Comparison of ENCODE assay signal across 19 cellular contexts in genomic region chr13:111572956-111573355, GRCh38.
DNase-seq lines count a peak whose midpoint lies in the region; ATAC-seq and TF ChIP-seq lines count a peak whose summit lies in the region.
"Had no signal": no experiment of that assay in that cellular context is flagged by ENCODE, and none has a peak within 500 bp of the region (broad histone marks: within the 10 kb centered on the region; RNA-seq: fewer than 3 reads in every experiment).

No MANE protein-coding gene starts in this region.

- ATAC-seq in sciatic nerve (no peak), HG02852 (IDR thresholded peaks at IDR 0.05; ENCODE audit: unreplicated experiment) (no peak), HG03457 (IDR thresholded peaks at IDR 0.05; ENCODE audit: unreplicated experiment) (no peak)
- ATAC-seq: gastrocnemius medialis; lower lobe of right lung; naive thymus-derived CD8-positive, alpha-beta T cell; psoas muscle had no signal

- no peak for TF ChIP-seq CTCF in WERI-Rb-1 (IDR thresholded peaks at IDR 0.05; ENCODE audit: low read depth, low read length)

- peaks cover 96% of the 10 kb centered on the region for H3K27me3 ChIP-seq in WERI-Rb-1 (ENCODE audit: insufficient read depth, low read depth, severe bottlenecking)
- H3K27me3 ChIP-seq: gastrocnemius medialis had no signal

- H3K4me3 ChIP-seq in WERI-Rb-1 (ENCODE audit: low read depth, low read length) = no peak overlapping the region
- H3K4me3 ChIP-seq: gastrocnemius medialis, lower lobe of right lung, psoas muscle had no signal

- no peaks in the 10 kb centered on the region for H3K36me3 ChIP-seq in WERI-Rb-1
- H3K36me3 ChIP-seq: gastrocnemius medialis, lower lobe of right lung had no signal

- peak; percentile 72 to 100 (median 98) for DNase-seq in NCI-H1417 (lab: John Stamatoyannopoulos, UW)
- peak; percentile 96 for DNase-seq in NCI-H2171 treated with DMSO at 0.1 percent for 48 hours (lab: John Stamatoyannopoulos, UW)
- peak; percentile 93 for DNase-seq in SHP77 treated with DMSO at 0.1 percent for 48 hours (lab: John Stamatoyannopoulos, UW)
- DNase-seq in sciatic nerve (ENCODE audit: low spot score) = peak; percentile 37
- DNase-seq in activated T-cell treated with anti-CD3 and anti-CD28 coated beads, Interleukin-2, amount 50 U/mL, for 48 hours = no peak
- DNase-seq in WERI-Rb-1 = no peak
- DNase-seq: activated CD4-positive, CD25-positive, alpha-beta regulatory T cell; activated gamma-delta T cell; AML-193; DMS53; gastrocnemius medialis; HFFc6; KBM-7; lower lobe of right lung; naive thymus-derived CD8-positive, alpha-beta T cell; NCI-H446; psoas muscle had no signal

- H3K9me3 ChIP-seq in WERI-Rb-1 (ENCODE audit: severe bottlenecking) = peaks cover 36% of the 10 kb centered on the region
- H3K9me3 ChIP-seq: gastrocnemius medialis, psoas muscle had no signal

- intact Hi-C loops in sciatic nerve (cut with DNase I) = no loop called here

- H3K27ac ChIP-seq in WERI-Rb-1 = no peak overlapping the region
- H3K27ac ChIP-seq: gastrocnemius medialis, lower lobe of right lung, psoas muscle had no signal

Comparison
In these comparisons a context has a peak if more than half of its experiments do, and no peak if none do; other contexts are left out.
1. DNase-seq: peak in NCI-H1417 (3 of 3), NCI-H2171 treated with DMSO at 0.1 percent for 48 hours (single experiment), SHP77 treated with DMSO at 0.1 percent for 48 hours (single experiment) and sciatic nerve (single experiment); none in activated T-cell treated with anti-CD3 and anti-CD28 coated beads, Interleukin-2, amount 50 U/mL, for 48 hours (0 of 2) and WERI-Rb-1 (single experiment).